1 cellular context compared by ENCODE assay signal in genomic region chr11:129249923-129250322, GRCh38.
TF ChIP-seq lines count a peak whose summit lies in the region.

No MANE protein-coding gene starts in this region.

TF ChIP-seq in IMR-90, 13 proteins besides CTCF, POLR2A, EP300 and RAD21:
- TF ChIP-seq CEBPB (IDR thresholded peaks at IDR 0.05; ENCODE audit: low read depth, low read length) (no peak), ELK1 (IDR thresholded peaks at IDR 0.05; ENCODE audit: borderline replicate concordance, low read depth, low read length) (no peak)
TF ChIP-seq in IMR-90: peak in this region for 0.
